16 cellular contexts compared by ENCODE assay signal in genomic region chr11:48014917-48015316, GRCh38. TPM values are rescaled to one million over a fixed set of nuclear protein-coding genes. Genes with fewer than 3 reads are reported as not detected.
A peak's percentile ranks its signal among the peaks of the same experiment; 100 is the strongest.
DNase-seq lines count a peak whose midpoint lies in the region; ATAC-seq and TF ChIP-seq lines count a peak whose summit lies in the region.
"Had no signal": no experiment of that assay in that cellular context is flagged by ENCODE, and none has a peak within 500 bp of the region (broad histone marks: within the 10 kb centered on the region; RNA-seq: fewer than 3 reads in every experiment).

No MANE protein-coding gene starts in this region.

- no peaks in the 10 kb centered on the region for H3K27me3 Mint-ChIP-seq in activated naive CD8-positive, alpha-beta T cell treated with anti-CD3 and anti-CD28 coated beads, Interleukin-2, amount 50 U/mL, for 24 hours

- no peak for TF ChIP-seq CTCF in heart right ventricle (IDR thresholded peaks at IDR 0.05)

- H3K9me3 Mint-ChIP-seq in activated naive CD8-positive, alpha-beta T cell treated with anti-CD3 and anti-CD28 coated beads, Interleukin-2, amount 50 U/mL, for 24 hours = no peaks in the 10 kb centered on the region
- no peaks in the 10 kb centered on the region for H3K9me3 Mint-ChIP-seq in stimulated activated effector memory CD8-positive, alpha-beta T cell treated with anti-CD3 and anti-CD28 coated beads, Interleukin-12 subunit alpha, Interleukin-12 subunit beta, amount 100 ng/mL, for 72 hours

- H3K36me3 ChIP-seq in heart right ventricle = no peaks in the 10 kb centered on the region
- H3K36me3 ChIP-seq: cardiac muscle cell, right atrium auricular region, upper lobe of right lung had no signal

- no peak for ATAC-seq in heart right ventricle
- ATAC-seq in activated naive CD8-positive, alpha-beta T cell treated with anti-CD3 and anti-CD28 coated beads, Interleukin-2, amount 50 U/mL, for 24 hours = no peak
- ATAC-seq in stimulated activated effector memory CD8-positive, alpha-beta T cell treated with anti-CD3 and anti-CD28 coated beads, Interleukin-12 subunit alpha, Interleukin-12 subunit beta, amount 100 ng/mL, for 72 hours = no peak
- ATAC-seq in HG02763 (IDR thresholded peaks at IDR 0.05; ENCODE audit: unreplicated experiment) = no peak
- ATAC-seq: upper lobe of right lung had no signal

- peak; percentile 68 for DNase-seq in cardiac septum (ENCODE audit: low spot score)
- no peak for DNase-seq in heart right ventricle
- peak; percentile 43 to 47 for DNase-seq in NOMO-1 (lab: John Stamatoyannopoulos, UW; ENCODE audit: unreplicated experiment in 2 of 2)
- DNase-seq in activated naive CD8-positive, alpha-beta T cell treated with anti-CD3 and anti-CD28 coated beads, Interleukin-2, amount 50 U/mL, for 24 hours = no peak
- DNase-seq in stimulated activated effector memory CD8-positive, alpha-beta T cell treated with anti-CD3 and anti-CD28 coated beads, Interleukin-12 subunit alpha, Interleukin-12 subunit beta, amount 100 ng/mL, for 72 hours (ENCODE audit: low spot score in 2 of 2) = no peak
- no peak for DNase-seq in AML-193 (lab: John Stamatoyannopoulos, UW)
- no peak for DNase-seq in NAMALWA (ENCODE audit: low spot score)
- DNase-seq: foreskin fibroblast, hippocampal formation, KBM-7, NCI-H1694 treated with DMSO at 0.1 percent for 48 hours, Right ventricle myocardium superior, upper lobe of right lung had no signal

- peaks cover 6% of the 10 kb centered on the region for H3K36me3 Mint-ChIP-seq in activated naive CD8-positive, alpha-beta T cell treated with anti-CD3 and anti-CD28 coated beads, Interleukin-2, amount 50 U/mL, for 24 hours (ENCODE audit: low read depth)
- H3K36me3 Mint-ChIP-seq in stimulated activated effector memory CD8-positive, alpha-beta T cell treated with anti-CD3 and anti-CD28 coated beads, Interleukin-12 subunit alpha, Interleukin-12 subunit beta, amount 100 ng/mL, for 72 hours = peaks cover 38% of the 10 kb centered on the region

- H3K4me1 ChIP-seq in heart right ventricle = peaks cover 0 to 100% (median 8%) of the 10 kb centered on the region in 9 donors

- H3K4me1 Mint-ChIP-seq in activated naive CD8-positive, alpha-beta T cell treated with anti-CD3 and anti-CD28 coated beads, Interleukin-2, amount 50 U/mL, for 24 hours = peaks cover 91% of the 10 kb centered on the region
- peaks cover 89% of the 10 kb centered on the region for H3K4me1 Mint-ChIP-seq in stimulated activated effector memory CD8-positive, alpha-beta T cell treated with anti-CD3 and anti-CD28 coated beads, Interleukin-12 subunit alpha, Interleukin-12 subunit beta, amount 100 ng/mL, for 72 hours

- no peaks in the 10 kb centered on the region for H3K9me3 ChIP-seq in heart right ventricle
- H3K9me3 ChIP-seq: right atrium auricular region, upper lobe of right lung had no signal

- WGBS in heart right ventricle, 2 donors = 74 to 84% methylated on average over 8 of the region's 8 CpGs

- no peak overlapping the region for H3K4me3 Mint-ChIP-seq in activated naive CD8-positive, alpha-beta T cell treated with anti-CD3 and anti-CD28 coated beads, Interleukin-2, amount 50 U/mL, for 24 hours
- peak overlapping the region; percentile 75 for H3K4me3 Mint-ChIP-seq in stimulated activated effector memory CD8-positive, alpha-beta T cell treated with anti-CD3 and anti-CD28 coated beads, Interleukin-12 subunit alpha, Interleukin-12 subunit beta, amount 100 ng/mL, for 72 hours

- intact Hi-C loops in cardiac septum (cut with DNase I) (no loop called here), heart right ventricle (cut with DNase I) (loop anchor here in 1 of 10 donors (10.0 kb wide), 1 partner anchor 70 kb away; no protein-coding TSS in a partner anchor)

- peak overlapping the region; percentile 41 for H3K27ac Mint-ChIP-seq in activated naive CD8-positive, alpha-beta T cell treated with anti-CD3 and anti-CD28 coated beads, Interleukin-2, amount 50 U/mL, for 24 hours
- peak overlapping the region; percentile 96 for H3K27ac Mint-ChIP-seq in stimulated activated effector memory CD8-positive, alpha-beta T cell treated with anti-CD3 and anti-CD28 coated beads, Interleukin-12 subunit alpha, Interleukin-12 subunit beta, amount 100 ng/mL, for 72 hours

- H3K27ac ChIP-seq in heart right ventricle = peak overlapping the region in 1 of 10 donors; percentile 81
- H3K27ac ChIP-seq: cardiac muscle cell, right atrium auricular region had no signal

- no peak overlapping the region for H3K4me3 ChIP-seq in heart right ventricle
- H3K4me3 ChIP-seq: cardiac muscle cell, right atrium auricular region, upper lobe of right lung had no signal

- H3K27me3 ChIP-seq in heart right ventricle = no peaks in the 10 kb centered on the region
- H3K27me3 ChIP-seq: cardiac muscle cell, right atrium auricular region, upper lobe of right lung had no signal

RNA-seq across cellular contexts. Expression of gene PTPRJ, which starts 34.6 kb away (rescaled TPM):
- 11.0 TPM for total RNA-seq in cardiac septum
- total RNA-seq in heart right ventricle = 10 to 100 TPM in 2 of 10 donors, 1 to 10 TPM in 8; 5.6 to 22.9 (median 7.5) TPM
- 1 to 10 TPM in 1 of 2 donors, under 1 TPM in 1; 0.78 to 1.5 TPM for polyA plus RNA-seq in heart right ventricle

Comparison
In these comparisons a context has a peak if more than half of its experiments do, and no peak if none do; other contexts are left out.
1. DNase-seq: peak in cardiac septum (single experiment) and NOMO-1 (2 of 2); none in heart right ventricle (0 of 2), activated naive CD8-positive, alpha-beta T cell treated with anti-CD3 and anti-CD28 coated beads, Interleukin-2, amount 50 U/mL, for 24 hours (single experiment), stimulated activated effector memory CD8-positive, alpha-beta T cell treated with anti-CD3 and anti-CD28 coated beads, Interleukin-12 subunit alpha, Interleukin-12 subunit beta, amount 100 ng/mL, for 72 hours (0 of 2), AML-193 (0 of 2) and NAMALWA (single experiment).